ENCODE assay signal across 20 cellular contexts in genomic region chr9:129241725-129242124, GRCh38.
DNase-seq lines count a peak whose midpoint lies in the region; ATAC-seq, FAIRE-seq and TF ChIP-seq lines count a peak whose summit lies in the region.
"Had no signal": no experiment of that assay in that cellular context is flagged by ENCODE, and none has a peak within 500 bp of the region (broad histone marks: within the 10 kb centered on the region; RNA-seq: fewer than 3 reads in every experiment).

No MANE protein-coding gene starts in this region.

- no peaks in the 10 kb centered on the region for H3K9me3 Mint-ChIP-seq in CD4-positive, CD25-positive, alpha-beta regulatory T cell
- no peaks in the 10 kb centered on the region for H3K9me3 Mint-ChIP-seq in chondrocyte (ENCODE audit: low read depth)
- H3K9me3 Mint-ChIP-seq in progenitor cell of endocrine pancreas (ENCODE audit: low read depth), result no peaks in the 10 kb centered on the region

- H3K4me1 Mint-ChIP-seq in CD4-positive, CD25-positive, alpha-beta regulatory T cell, result peaks cover 0 to 49% (median 26%) of the 10 kb centered on the region in 4 donors
- peaks cover 13% of the 10 kb centered on the region for H3K4me1 Mint-ChIP-seq in chondrocyte (ENCODE audit: low read depth)
- H3K4me1 Mint-ChIP-seq in progenitor cell of endocrine pancreas (ENCODE audit: low read depth), result peaks cover 6% of the 10 kb centered on the region

- H3K27me3 Mint-ChIP-seq in CD4-positive, CD25-positive, alpha-beta regulatory T cell, result no peaks in the 10 kb centered on the region
- H3K27me3 Mint-ChIP-seq in chondrocyte (ENCODE audit: low read depth) (no peaks in the 10 kb centered on the region), progenitor cell of endocrine pancreas (peaks cover 15% of the 10 kb centered on the region)

- no peak overlapping the region for H3K27ac ChIP-seq in CD4-positive, CD25-positive, alpha-beta regulatory T cell (ENCODE audit: insufficient read depth, low read length, poor library complexity, severe bottlenecking)
- H3K27ac ChIP-seq in body of pancreas, result no peak overlapping the region
- H3K27ac ChIP-seq: 22Rv1; BLaER1 treated with 17β-estradiol and CSF1 and Interleukin-3, amounts not matched to agents 10 nM and 100 nM had no signal

- H3K4me1 ChIP-seq in CD4-positive, CD25-positive, alpha-beta regulatory T cell (ENCODE audit: control insufficient read depth, insufficient read depth, low read length, poor library complexity, severe bottlenecking), result peaks cover 20% of the 10 kb centered on the region
- H3K4me1 ChIP-seq in body of pancreas, result no peaks in the 10 kb centered on the region
- H3K4me1 ChIP-seq: Caco-2 had no signal

- H3K4me3 Mint-ChIP-seq in CD4-positive, CD25-positive, alpha-beta regulatory T cell, result no peak overlapping the region
- no peak overlapping the region for H3K4me3 Mint-ChIP-seq in chondrocyte (ENCODE audit: unreplicated experiment)
- no peak overlapping the region for H3K4me3 Mint-ChIP-seq in progenitor cell of endocrine pancreas (ENCODE audit: low read depth)

- intact Hi-C loops in body of pancreas (cut with DNase I), result no loop called here

- H3K27ac Mint-ChIP-seq in CD4-positive, CD25-positive, alpha-beta regulatory T cell, result peak overlapping the region; percentile 32 to 85 (median 62)
- H3K27ac Mint-ChIP-seq in chondrocyte (ENCODE audit: unreplicated experiment) (no peak overlapping the region), progenitor cell of endocrine pancreas (peak overlapping the region; percentile 86)

- no peak for TF ChIP-seq CTCF in chondrocyte (IDR thresholded peaks at IDR 0.05)
- no peak for TF ChIP-seq CTCF in progenitor cell of endocrine pancreas (IDR thresholded peaks at IDR 0.05; ENCODE audit: unreplicated experiment)
- no peak for TF ChIP-seq CTCF in body of pancreas (IDR thresholded peaks at IDR 0.05)

- DNase-seq in activated effector memory CD4-positive, alpha-beta T cell treated with anti-CD3 and anti-CD28 coated beads, Interleukin-2, amount 50 U/mL, for 16 hours, result peak; percentile 55
- DNase-seq in activated effector memory CD4-positive, alpha-beta T cell treated with Interleukin-2 at 50 U/mL for 16 hours, result no peak
- no peak for DNase-seq in CD4-positive, CD25-positive, alpha-beta regulatory T cell
- DNase-seq in chondrocyte (ENCODE audit: low spot score), result peak; percentile 69
- DNase-seq in progenitor cell of endocrine pancreas (ENCODE audit: low spot score, unreplicated experiment), result no peak
- DNase-seq in H54 (ENCODE audit: insufficient read length, low spot score), result no peak
- DNase-seq in body of pancreas, result no peak
- DNase-seq: Caco-2, DMS53, NCI-H1048, NCI-H146, NCI-H2107, NCI-H446, SHP77 had no signal

- no peak for ATAC-seq in CD4-positive, CD25-positive, alpha-beta regulatory T cell (ENCODE audit: low read depth in 2 of 2)
- no peak for ATAC-seq in body of pancreas
- no peak for ATAC-seq in GM21423 (IDR thresholded peaks at IDR 0.05; ENCODE audit: unreplicated experiment)
- ATAC-seq: HCT116 had no signal

- H3K9me3 ChIP-seq in CD4-positive, CD25-positive, alpha-beta regulatory T cell (ENCODE audit: control insufficient read depth in 2 of 2, low read length in 2 of 2), result no peaks in the 10 kb centered on the region
- no peaks in the 10 kb centered on the region for H3K9me3 ChIP-seq in body of pancreas
- H3K9me3 ChIP-seq: BLaER1 treated with 17β-estradiol and CSF1 and Interleukin-3, amounts not matched to agents 10 nM and 100 nM; Caco-2 had no signal

- no peak for FAIRE-seq in H54 (lab: Jason Lieb, UNC)
- FAIRE-seq: GM18507, GM19239 had no signal

- 83% methylated on average over 2 of the region's 2 CpGs; no CpG with 5 or more reads in 1 of the 2 donors for WGBS in body of pancreas, 2 donors

- no peaks in the 10 kb centered on the region for H3K27me3 ChIP-seq in CD4-positive, CD25-positive, alpha-beta regulatory T cell (ENCODE audit: control insufficient read depth, insufficient read depth, low read length)
- H3K27me3 ChIP-seq in body of pancreas, result no peaks in the 10 kb centered on the region

- H3K36me3 Mint-ChIP-seq in CD4-positive, CD25-positive, alpha-beta regulatory T cell, result peaks cover 3% of the 10 kb centered on the region
- H3K36me3 Mint-ChIP-seq in chondrocyte (ENCODE audit: low read depth) (no peaks in the 10 kb centered on the region), progenitor cell of endocrine pancreas (ENCODE audit: insufficient read depth) (no peaks in the 10 kb centered on the region)

- no peak for TF ChIP-seq POLR2A in H54 (IDR thresholded peaks at IDR 0.05; ENCODE audit: low read depth, low read length)
- TF ChIP-seq POLR2A in body of pancreas (IDR thresholded peaks at IDR 0.05), result no peak

- H3K36me3 ChIP-seq in CD4-positive, CD25-positive, alpha-beta regulatory T cell (ENCODE audit: control insufficient read depth, insufficient read depth, low read length), result no peaks in the 10 kb centered on the region
- no peaks in the 10 kb centered on the region for H3K36me3 ChIP-seq in body of pancreas (replicated peaks in 1 of 2; ENCODE audit: insufficient read depth in 1 of 2, low read depth in 2 of 2)
- H3K36me3 ChIP-seq: BLaER1 treated with 17β-estradiol and CSF1 and Interleukin-3, amounts not matched to agents 10 nM and 100 nM had no signal

- H3K4me3 ChIP-seq in CD4-positive, CD25-positive, alpha-beta regulatory T cell (ENCODE audit: low read depth, low read length), result no peak overlapping the region
- H3K4me3 ChIP-seq in body of pancreas, result no peak overlapping the region
- H3K4me3 ChIP-seq: BLaER1 treated with 17β-estradiol and CSF1 and Interleukin-3, amounts not matched to agents 10 nM and 100 nM had no signal

Comparison
In these comparisons a context has a peak if more than half of its experiments do, and no peak if none do; other contexts are left out.
1. DNase-seq: peak in activated effector memory CD4-positive, alpha-beta T cell treated with anti-CD3 and anti-CD28 coated beads, Interleukin-2, amount 50 U/mL, for 16 hours (single experiment) and chondrocyte (single experiment); none in activated effector memory CD4-positive, alpha-beta T cell treated with Interleukin-2 at 50 U/mL for 16 hours (single experiment), CD4-positive, CD25-positive, alpha-beta regulatory T cell (0 of 3), progenitor cell of endocrine pancreas (single experiment), H54 (single experiment) and body of pancreas (0 of 4).